31 cellular contexts compared by ENCODE assay signal in the genomic region with DNA sequence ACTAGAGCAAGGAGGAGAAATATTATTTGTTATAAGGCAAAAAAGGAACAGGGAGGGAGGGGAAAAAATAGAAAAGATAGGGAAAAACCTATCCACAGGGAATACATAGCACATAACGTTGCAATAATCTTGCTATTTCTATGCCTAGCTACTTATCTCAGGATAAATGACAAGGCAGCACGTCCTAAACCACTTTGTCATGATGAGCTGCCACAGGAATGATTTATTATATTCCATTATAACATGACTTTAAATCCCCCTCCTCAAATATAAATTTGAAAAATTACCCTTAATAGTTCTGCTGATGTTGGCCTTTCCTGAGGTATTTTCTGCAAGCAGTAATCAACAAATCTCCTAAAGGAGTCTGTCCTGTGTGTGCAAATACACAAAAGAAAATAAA.
"Had no signal": no experiment of that assay in that cellular context is flagged by ENCODE, and none has a peak within 500 bp of the region (broad histone marks: within the 10 kb centered on the region; RNA-seq: fewer than 3 reads in every experiment).

No MANE protein-coding gene starts in this region.

- H3K4me3 ChIP-seq: adrenal gland, body of pancreas, breast epithelium had no signal

- H3K9me3 ChIP-seq: adrenal gland, body of pancreas, breast epithelium had no signal

- ATAC-seq: activated CD8-positive, alpha-beta T cell treated with anti-CD3 and anti-CD28 coated beads for 36 hours; activated naive CD4-positive, alpha-beta T cell treated with anti-CD3 and anti-CD28 coated beads, Interleukin-2, amount 50 U/mL, for 72 hours; activated T-cell treated with anti-CD3 and anti-CD28 coated beads, Interleukin-2, amount 50 U/mL, for 4 hours; activated T-cell treated with anti-CD3 and anti-CD28 coated beads, Interleukin-2, amount 50 U/mL, for 72 hours; activated T-helper 17 cell treated with anti-CD3 and anti-CD28 coated beads, Interleukin-2, amount 50 U/mL, for 72 hours; body of pancreas had no signal

- H3K27me3 ChIP-seq: adrenal gland, body of pancreas, brain microvascular endothelial cell, breast epithelium had no signal

- H3K36me3 ChIP-seq: adrenal gland, breast epithelium had no signal

- DNase-seq: activated B cell treated with CpG ODN at 0.5 μM for 24 hours; activated CD4-positive, alpha-beta memory T cell treated with anti-CD3 and anti-CD28 coated beads for 36 hours; activated CD4-positive, alpha-beta T cell treated with anti-CD3 and anti-CD28 coated beads for 4 hours; activated CD4-positive, alpha-beta T cell treated with anti-CD3 and anti-CD28 coated beads, Interleukin-2, amount 10 ng/mL, durations not matched to agents 24 days and 14 days; activated CD4-positive, alpha-beta T cell treated with anti-CD3 and anti-CD28 coated beads, Interleukin-2, amount 50 U/mL, for 1 hour; activated CD4-positive, alpha-beta T cell treated with anti-CD3 and anti-CD28 coated beads, Interleukin-2, amount 50 U/mL, for 4 hours; activated CD4-positive, CD25-positive, alpha-beta regulatory T cell treated with anti-CD3 and anti-CD28 coated beads, Interleukin-2, amount 50 U/mL, for 72 hours; activated CD8-positive, alpha-beta memory T cell treated with anti-CD3 and anti-CD28 coated beads, Interleukin-2, amount 50 U/mL, for 4 hours; activated CD8-positive, alpha-beta T cell treated with anti-CD3 and anti-CD28 coated beads for 36 hours; activated effector memory CD4-positive, alpha-beta T cell treated with anti-CD3 and anti-CD28 coated beads, Interleukin-2, amount 50 U/mL, for 16 hours; activated gamma-delta T cell treated with Interleukin-2 at 50 U/mL for 16 hours; activated naive CD4-positive, alpha-beta T cell; activated naive CD4-positive, alpha-beta T cell treated with anti-CD3 and anti-CD28 coated beads for 36 hours; activated naive CD4-positive, alpha-beta T cell treated with anti-CD3 and anti-CD28 coated beads, Interleukin-2, amount 50 U/mL, for 16 hours; activated naive CD8-positive, alpha-beta T cell treated with anti-CD3 and anti-CD28 coated beads for 36 hours; activated T-cell treated with anti-CD3 and anti-CD28 coated beads for 4 hours; activated T-cell treated with anti-CD3 and anti-CD28 coated beads, Interleukin-2, amount 50 U/mL, for 1 hour; activated T-cell treated with anti-CD3 and anti-CD28 coated beads, Interleukin-2, amount 50 U/mL, for 4 hours; activated T-cell treated with anti-CD3 and anti-CD28 coated beads, Interleukin-2, amount 50 U/mL, for 72 hours; adrenal gland; amniotic stem cell; aorta; body of pancreas; brain microvascular endothelial cell; central memory CD4-positive, alpha-beta T cell; T-helper 2 cell; T-helper 9 cell had no signal

- H3K27ac ChIP-seq: adrenal gland, body of pancreas, brain microvascular endothelial cell, breast epithelium, VCaP had no signal
